In genomic region chr16:69725480-69726312, GRCh38 we compare ENCODE assay signal across 8 cellular contexts. TPM values are rescaled to one million over a fixed set of nuclear protein-coding genes. Genes with fewer than 3 reads are reported as not detected.
DNase-seq lines count a peak whose midpoint lies in the region; ATAC-seq lines count a peak whose summit lies in the region.

No MANE protein-coding gene starts in this region.

- H3K27me3 Mint-ChIP-seq in activated T-helper 1 cell treated with anti-CD3 and anti-CD28 coated beads, Interleukin-12 subunit alpha, Interleukin-12 subunit beta, Interleukin-2, Interleukin-4 antibody, amounts not matched to agents 30 ng/mL and 10 ng/mL and 1 ng/mL, durations not matched to agents 14 hours and 24 hours and 36 hours (ENCODE audit: insufficient read depth): no peaks in the 10 kb centered on the region

- H3K4me3 Mint-ChIP-seq in activated T-helper 1 cell treated with anti-CD3 and anti-CD28 coated beads, Interleukin-12 subunit alpha, Interleukin-12 subunit beta, Interleukin-2, Interleukin-4 antibody, amounts not matched to agents 30 ng/mL and 10 ng/mL and 1 ng/mL, durations not matched to agents 14 hours and 24 hours and 36 hours: peak overlapping the region; percentile 98

- DNase-seq in NOMO-1 treated with DMSO at 0.1 percent for 48 hours (lab: John Stamatoyannopoulos, UW; ENCODE audit: unreplicated experiment): peak; percentile 0
- no peak for DNase-seq in NOMO-1 treated with dmso at 0.1 percent for 144 hours (lab: John Stamatoyannopoulos, UW; ENCODE audit: unreplicated experiment)
- no peak for DNase-seq in activated T-helper 1 cell treated with anti-CD3 and anti-CD28 coated beads, Interleukin-12 subunit alpha, Interleukin-12 subunit beta, Interleukin-2, Interleukin-4 antibody, amounts not matched to agents 30 ng/mL and 10 ng/mL and 1 ng/mL, durations not matched to agents 14 hours and 24 hours and 36 hours (ENCODE audit: low spot score)
- DNase-seq in DMS79 treated with DMSO at 0.1 percent for 48 hours (lab: John Stamatoyannopoulos, UW): no peak
- no peak for DNase-seq in stimulated activated CD4-positive, alpha-beta T cell treated with anti-CD3 and anti-CD28 coated beads, Interleukin-15, amount 100 ng/mL, for 24 hours

- peaks cover 24% of the 10 kb centered on the region for H3K4me1 ChIP-seq in stomach smooth muscle (ENCODE audit: control insufficient read depth, insufficient read depth, low read length)

- intact Hi-C loops in activated T-helper 1 cell treated with anti-CD3 and anti-CD28 coated beads, Interleukin-12 subunit alpha, Interleukin-12 subunit beta, Interleukin-2, Interleukin-4 antibody, amounts not matched to agents 30 ng/mL and 10 ng/mL and 1 ng/mL, durations not matched to agents 14 hours and 24 hours and 36 hours (cut with micrococcal nuclease): loop anchor here (1.0 to 2.0 kb wide), 5 partner anchors 16 to 386 kb away; partner anchors contain the start of genes COG8, NIP7, NOB1 and WWP2

- H3K4me3 ChIP-seq in iPS-18c (ENCODE audit: insufficient read depth, low read depth, low read length) (peak overlapping the region; percentile 68), stomach smooth muscle (ENCODE audit: low read length in 2 of 2) (peak overlapping the region; percentile 64 to 83)

- H3K9me3 Mint-ChIP-seq in activated T-helper 1 cell treated with anti-CD3 and anti-CD28 coated beads, Interleukin-12 subunit alpha, Interleukin-12 subunit beta, Interleukin-2, Interleukin-4 antibody, amounts not matched to agents 30 ng/mL and 10 ng/mL and 1 ng/mL, durations not matched to agents 14 hours and 24 hours and 36 hours: no peaks in the 10 kb centered on the region

- no peaks in the 10 kb centered on the region for H3K27me3 ChIP-seq in stomach smooth muscle (ENCODE audit: control insufficient read depth in 1 of 2, insufficient read depth in 2 of 2, low read length in 2 of 2)

- H3K9ac ChIP-seq in stomach smooth muscle (ENCODE audit: low read length in 2 of 2): peak overlapping the region; percentile 46 to 85

- peak overlapping the region; percentile 58 for H3K27ac ChIP-seq in stomach smooth muscle (ENCODE audit: low read length)

- H3K36me3 Mint-ChIP-seq in activated T-helper 1 cell treated with anti-CD3 and anti-CD28 coated beads, Interleukin-12 subunit alpha, Interleukin-12 subunit beta, Interleukin-2, Interleukin-4 antibody, amounts not matched to agents 30 ng/mL and 10 ng/mL and 1 ng/mL, durations not matched to agents 14 hours and 24 hours and 36 hours (ENCODE audit: low read depth): peaks cover 5% of the 10 kb centered on the region

- H3K36me3 ChIP-seq in stomach smooth muscle (ENCODE audit: control insufficient read depth in 2 of 2, insufficient read depth in 2 of 2, low read length in 2 of 2): no peaks in the 10 kb centered on the region

- no peak for ATAC-seq in activated CD4-positive, CD25-positive, alpha-beta regulatory T cell treated with anti-CD3 and anti-CD28 coated beads, Interleukin-2, amount 50 U/mL, for 24 hours

- H3K9me3 ChIP-seq in iPS-18c (ENCODE audit: control insufficient read depth, insufficient read depth, low read length) (no peaks in the 10 kb centered on the region), stomach smooth muscle (ENCODE audit: control insufficient read depth in 2 of 2, low read length in 2 of 2) (no peaks in the 10 kb centered on the region)

- H3K27ac Mint-ChIP-seq in activated T-helper 1 cell treated with anti-CD3 and anti-CD28 coated beads, Interleukin-12 subunit alpha, Interleukin-12 subunit beta, Interleukin-2, Interleukin-4 antibody, amounts not matched to agents 30 ng/mL and 10 ng/mL and 1 ng/mL, durations not matched to agents 14 hours and 24 hours and 36 hours: peak overlapping the region; percentile 98

- peaks cover 42% of the 10 kb centered on the region for H3K4me1 Mint-ChIP-seq in activated T-helper 1 cell treated with anti-CD3 and anti-CD28 coated beads, Interleukin-12 subunit alpha, Interleukin-12 subunit beta, Interleukin-2, Interleukin-4 antibody, amounts not matched to agents 30 ng/mL and 10 ng/mL and 1 ng/mL, durations not matched to agents 14 hours and 24 hours and 36 hours (ENCODE audit: low read depth)

RNA-seq across cellular contexts. Expression of gene NQO1, which starts 0.7 kb away (rescaled TPM):
- total RNA-seq in activated T-helper 1 cell treated with anti-CD3 and anti-CD28 coated beads, Interleukin-12 subunit alpha, Interleukin-12 subunit beta, Interleukin-2, Interleukin-4 antibody, amounts not matched to agents 30 ng/mL and 10 ng/mL and 1 ng/mL, durations not matched to agents 14 hours and 24 hours and 36 hours: 9.7 and 9.8 TPM in 2 replicates

RNA-seq across cellular contexts. Expression of gene NOB1, which starts 29.0 kb away (rescaled TPM):
- 132 and 133 TPM in 2 replicates for total RNA-seq in activated T-helper 1 cell treated with anti-CD3 and anti-CD28 coated beads, Interleukin-12 subunit alpha, Interleukin-12 subunit beta, Interleukin-2, Interleukin-4 antibody, amounts not matched to agents 30 ng/mL and 10 ng/mL and 1 ng/mL, durations not matched to agents 14 hours and 24 hours and 36 hours

RNA-seq across cellular contexts. Expression of gene WWP2, which starts 36.4 kb away (rescaled TPM):
- total RNA-seq in activated T-helper 1 cell treated with anti-CD3 and anti-CD28 coated beads, Interleukin-12 subunit alpha, Interleukin-12 subunit beta, Interleukin-2, Interleukin-4 antibody, amounts not matched to agents 30 ng/mL and 10 ng/mL and 1 ng/mL, durations not matched to agents 14 hours and 24 hours and 36 hours: 53.8 and 58.3 TPM in 2 replicates
